ENCODE assay signal across 8 cellular contexts in the genomic region with DNA sequence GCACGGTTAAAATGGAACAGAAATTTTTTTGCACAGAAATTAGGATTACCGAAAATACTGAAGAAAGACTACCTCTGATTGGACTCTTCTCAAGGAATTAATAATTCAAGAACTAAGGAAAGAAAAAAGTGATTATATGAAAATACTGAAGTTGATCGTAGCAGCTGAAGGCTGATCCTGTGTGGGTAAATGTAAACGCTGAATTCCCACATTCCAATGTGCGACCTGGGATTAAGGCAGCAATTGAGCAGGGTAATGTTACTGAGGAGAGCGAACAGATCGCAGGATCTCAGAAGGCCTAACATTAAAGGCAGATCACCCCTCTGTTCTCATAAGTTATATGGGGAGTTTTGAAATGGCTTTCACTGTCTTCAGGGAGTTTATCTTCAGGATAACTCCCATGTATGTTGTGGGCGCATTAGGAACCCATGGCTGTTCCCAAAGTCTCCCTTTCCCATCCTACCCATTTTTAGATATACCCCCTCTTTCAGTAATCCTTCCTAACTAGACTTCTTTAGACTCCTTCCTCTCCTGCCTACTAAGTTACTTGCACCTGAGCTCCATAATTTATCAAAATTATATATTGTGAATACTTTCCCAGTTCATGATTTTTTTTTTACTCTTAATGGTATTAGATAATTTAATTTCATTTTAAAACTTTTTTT. TPM values are rescaled to one million over a fixed set of nuclear protein-coding genes. Genes with fewer than 3 reads are reported as not detected.
A peak's percentile ranks its signal among the peaks of the same experiment; 100 is the strongest.
DNase-seq lines count a peak whose midpoint lies in the region; TF ChIP-seq lines count a peak whose summit lies in the region.

No MANE protein-coding gene starts in this region.

- no peak for DNase-seq in activated naive CD4-positive, alpha-beta T cell treated with anti-CD3 and anti-CD28 coated beads, Interleukin-2, amount 10 ng/mL, durations not matched to agents 7 days and 5 days
- no peak for DNase-seq in activated naive CD4-positive, alpha-beta T cell treated with anti-CD3 and anti-CD28 coated beads, Interleukin-2, amount 50 U/mL, for 16 hours
- DNase-seq in activated CD4-positive, alpha-beta memory T cell treated with anti-CD3 and anti-CD28 coated beads, Interleukin-2, amount 10 ng/mL, durations not matched to agents 7 days and 5 days, result no peak
- DNase-seq in immature natural killer cell, result no peak
- no peak for DNase-seq in transverse colon
- DNase-seq in activated CD4-positive, CD25-positive, alpha-beta regulatory T cell treated with anti-CD3 and anti-CD28 coated beads, Interleukin-2, amount 50 U/mL, for 72 hours, result no peak
- DNase-seq in NCI-H2196 treated with DMSO at 0.1 percent for 48 hours (lab: John Stamatoyannopoulos, UW; ENCODE audit: unreplicated experiment), result no peak
- no peak for DNase-seq in GDM1 (lab: John Stamatoyannopoulos, UW)

- peaks cover 36% of the 10 kb centered on the region for H3K36me3 Mint-ChIP-seq in activated naive CD4-positive, alpha-beta T cell treated with anti-CD3 and anti-CD28 coated beads, Interleukin-2, amount 10 ng/mL, durations not matched to agents 7 days and 5 days
- peaks cover 42% of the 10 kb centered on the region for H3K36me3 Mint-ChIP-seq in activated CD4-positive, alpha-beta memory T cell treated with anti-CD3 and anti-CD28 coated beads, Interleukin-2, amount 10 ng/mL, durations not matched to agents 7 days and 5 days (ENCODE audit: low read depth)
- peaks cover 0 to 14% (median 6%) of the 10 kb centered on the region in 3 donors for H3K36me3 Mint-ChIP-seq in immature natural killer cell

- H3K27ac ChIP-seq in transverse colon, result peak overlapping the region; percentile 78 to 90 (median 84)

- peak overlapping the region in 3 of 4 donors; percentile 69 to 76 (median 70) for H3K4me3 ChIP-seq in transverse colon

- POLR2A ChIA-PET in activated CD4-positive, alpha-beta memory T cell treated with anti-CD3 and anti-CD28 coated beads, Interleukin-2, amount 10 ng/mL, durations not matched to agents 7 days and 5 days (lab: Charles Lee), result interaction anchor here (0.7 to 4.5 kb wide), 20 partner anchors 9 to 326 kb away, joined by 3 to 42 read pairs (median 6); partner anchors contain the start of genes ARID3B and CLK3

- intact Hi-C loops in transverse colon (cut with DNase I; ENCODE audit: low total_unique reads), result no loop called here

- no peaks in the 10 kb centered on the region for H3K9me3 ChIP-seq in transverse colon

- H3K4me1 Mint-ChIP-seq in activated naive CD4-positive, alpha-beta T cell treated with anti-CD3 and anti-CD28 coated beads, Interleukin-2, amount 10 ng/mL, durations not matched to agents 7 days and 5 days, result peaks cover 53% of the 10 kb centered on the region
- peaks cover 49% of the 10 kb centered on the region for H3K4me1 Mint-ChIP-seq in activated CD4-positive, alpha-beta memory T cell treated with anti-CD3 and anti-CD28 coated beads, Interleukin-2, amount 10 ng/mL, durations not matched to agents 7 days and 5 days
- H3K4me1 Mint-ChIP-seq in immature natural killer cell, result peaks cover 36 to 59% of the 10 kb centered on the region in 2 donors

- H3K27me3 ChIP-seq in transverse colon, result no peaks in the 10 kb centered on the region

- no peak for TF ChIP-seq CTCF in transverse colon (IDR thresholded peaks at IDR 0.05)

- peaks cover 6 to 22% (median 13%) of the 10 kb centered on the region in 4 donors for H3K4me1 ChIP-seq in transverse colon

- in situ Hi-C loops in transverse colon (cut with MboI; ENCODE audit: low pct_ligation_motif_present in 1 of 4, low pct_unique_long_range_greater_than_20kb in 1 of 4, low sequenced_read_pairs in 3 of 4), result no loop called here

- H3K9me3 Mint-ChIP-seq in activated naive CD4-positive, alpha-beta T cell treated with anti-CD3 and anti-CD28 coated beads, Interleukin-2, amount 10 ng/mL, durations not matched to agents 7 days and 5 days, result peaks cover 9% of the 10 kb centered on the region
- H3K9me3 Mint-ChIP-seq in activated CD4-positive, alpha-beta memory T cell treated with anti-CD3 and anti-CD28 coated beads, Interleukin-2, amount 10 ng/mL, durations not matched to agents 7 days and 5 days, result peaks cover 4% of the 10 kb centered on the region
- H3K9me3 Mint-ChIP-seq in immature natural killer cell, result no peaks in the 10 kb centered on the region

- WGBS in transverse colon (ENCODE audit: low coverage in 1 of 2), 2 donors, result 17 to 25% methylated on average over 8 of the region's 8 CpGs

- peaks cover 0 to 9% (median 3%) of the 10 kb centered on the region in 4 donors for H3K36me3 ChIP-seq in transverse colon

- no peaks in the 10 kb centered on the region for H3K27me3 Mint-ChIP-seq in activated naive CD4-positive, alpha-beta T cell treated with anti-CD3 and anti-CD28 coated beads, Interleukin-2, amount 10 ng/mL, durations not matched to agents 7 days and 5 days
- H3K27me3 Mint-ChIP-seq in activated CD4-positive, alpha-beta memory T cell treated with anti-CD3 and anti-CD28 coated beads, Interleukin-2, amount 10 ng/mL, durations not matched to agents 7 days and 5 days, result no peaks in the 10 kb centered on the region
- H3K27me3 Mint-ChIP-seq in immature natural killer cell (ENCODE audit: low read depth in 3 of 3), result peaks cover 0 to 3% (median 0%) of the 10 kb centered on the region in 3 donors

- no peak for TF ChIP-seq EP300 in transverse colon (IDR thresholded peaks at IDR 0.05; ENCODE audit: low read depth)

- peak overlapping the region; percentile 90 for H3K4me3 Mint-ChIP-seq in activated naive CD4-positive, alpha-beta T cell treated with anti-CD3 and anti-CD28 coated beads, Interleukin-2, amount 10 ng/mL, durations not matched to agents 7 days and 5 days
- H3K4me3 Mint-ChIP-seq in activated CD4-positive, alpha-beta memory T cell treated with anti-CD3 and anti-CD28 coated beads, Interleukin-2, amount 10 ng/mL, durations not matched to agents 7 days and 5 days, result peak overlapping the region; percentile 93
- peak overlapping the region; percentile 90 to 94 (median 93) for H3K4me3 Mint-ChIP-seq in immature natural killer cell

- TF ChIP-seq POLR2A in transverse colon (IDR thresholded peaks at IDR 0.05), result no peak

- peak overlapping the region; percentile 88 for H3K27ac Mint-ChIP-seq in activated naive CD4-positive, alpha-beta T cell treated with anti-CD3 and anti-CD28 coated beads, Interleukin-2, amount 10 ng/mL, durations not matched to agents 7 days and 5 days
- peak overlapping the region; percentile 80 for H3K27ac Mint-ChIP-seq in activated CD4-positive, alpha-beta memory T cell treated with anti-CD3 and anti-CD28 coated beads, Interleukin-2, amount 10 ng/mL, durations not matched to agents 7 days and 5 days
- peak overlapping the region; percentile 86 to 95 (median 89) for H3K27ac Mint-ChIP-seq in immature natural killer cell

- CTCF ChIA-PET in activated naive CD4-positive, alpha-beta T cell treated with anti-CD3 and anti-CD28 coated beads, Interleukin-2, amount 10 ng/mL, durations not matched to agents 7 days and 5 days (lab: Charles Lee), result interaction anchor here (0.5 to 2.3 kb wide), 6 partner anchors 9 to 306 kb away, joined by 3 to 7 read pairs (median 4); no protein-coding TSS in a partner anchor
- CTCF ChIA-PET in activated CD4-positive, alpha-beta memory T cell treated with anti-CD3 and anti-CD28 coated beads, Interleukin-2, amount 10 ng/mL, durations not matched to agents 7 days and 5 days (lab: Charles Lee), result interaction anchor here (1.0 to 2.5 kb wide), 6 partner anchors 22 to 440 kb away, joined by 3 to 8 read pairs (median 4); no protein-coding TSS in a partner anchor

RNA-seq across cellular contexts. Expression of gene UBL7, which starts 1.0 kb away (rescaled TPM):
- total RNA-seq in activated CD4-positive, alpha-beta memory T cell treated with anti-CD3 and anti-CD28 coated beads, Interleukin-2, amount 10 ng/mL, durations not matched to agents 7 days and 5 days, result 10 to 100 TPM; 54.7 to 61.3 TPM
- 100 to 1,000 TPM; 110 to 163 (median 128) TPM for polyA plus RNA-seq in immature natural killer cell
- 100 to 1,000 TPM in 1 of 4 donors, 10 to 100 TPM in 2, 1 to 10 TPM in 1; 4.0 to 157 (median 42.3) TPM for total RNA-seq in transverse colon

RNA-seq across cellular contexts. Expression of gene SEMA7A, which starts 28.2 kb away (rescaled TPM):
- 1 to 10 TPM; 3.8 to 4.3 TPM for total RNA-seq in activated CD4-positive, alpha-beta memory T cell treated with anti-CD3 and anti-CD28 coated beads, Interleukin-2, amount 10 ng/mL, durations not matched to agents 7 days and 5 days
- polyA plus RNA-seq in immature natural killer cell, result 1 to 10 TPM in 1 of 3 donors, under 1 TPM in 1, not detected in 1; 0.90 to 3.7 TPM
- total RNA-seq in transverse colon, result 1 to 10 TPM in 3 of 4 donors, under 1 TPM in 1; 0.20 to 5.6 (median 3.1) TPM
